ENCODE assay signal across 22 cellular contexts in genomic region chr5:139267481-139267880, GRCh38. TPM values are rescaled to one million over a fixed set of nuclear protein-coding genes. Genes with fewer than 3 reads are reported as not detected.
A peak's percentile ranks its signal among the peaks of the same experiment; 100 is the strongest.
DNase-seq lines count a peak whose midpoint lies in the region; ATAC-seq and TF ChIP-seq lines count a peak whose summit lies in the region.
"Had no signal": no experiment of that assay in that cellular context is flagged by ENCODE, and none has a peak within 500 bp of the region (broad histone marks: within the 10 kb centered on the region; RNA-seq: fewer than 3 reads in every experiment).

No MANE protein-coding gene starts in this region.

- H3K4me1 Mint-ChIP-seq in GM23338 = peaks cover 18% of the 10 kb centered on the region

- H3K9me3 Mint-ChIP-seq in GM23338 = no peaks in the 10 kb centered on the region
- H3K9me3 Mint-ChIP-seq: CD4-positive, CD25-positive, alpha-beta regulatory T cell had no signal

- no peak overlapping the region for H3K27ac Mint-ChIP-seq in GM23338

- no peak for DNase-seq in heart left ventricle
- DNase-seq in Right ventricle myocardium inferior (ENCODE audit: missing footprints) = no peak
- no peak for DNase-seq in GM23338 (ENCODE audit: low spot score)
- no peak for DNase-seq in caudate nucleus (lab: John Stamatoyannopoulos, UW)
- no peak for DNase-seq in spleen
- DNase-seq in G401 (ENCODE audit: low spot score) = no peak
- DNase-seq in Ammon's horn (ENCODE audit: low spot score) = no peak
- DNase-seq: 8988T; CD4-positive, CD25-positive, alpha-beta regulatory T cell; DND-41; H7; MG63; NCI-H1092; NCI-H1436 treated with DMSO at 0.1 percent for 48 hours; NCI-H2029; NCI-H2227 treated with DMSO at 0.1 percent for 48 hours; NCI-H510A treated with DMSO at 0.1 percent for 48 hours; NCI-H748 treated with DMSO at 0.1 percent for 48 hours; NK-92 treated with Interleukin-12 subunit alpha and Interleukin-12 subunit beta, amount 100 ng/mL, for 24 hours had no signal

- 92 to 94% (median 93%) methylated on average over 2 of the region's 2 CpGs for WGBS in heart left ventricle, 4 donors
- WGBS in spleen, 5 donors = 91 to 96% (median 93%) methylated on average over 2 of the region's 2 CpGs

- H3K36me3 ChIP-seq in heart left ventricle (no peaks in the 10 kb centered on the region), GM23338 (ENCODE audit: insufficient read depth) (no peaks in the 10 kb centered on the region), spleen (no peaks in the 10 kb centered on the region)
- H3K36me3 ChIP-seq: MG63, SJSA1 had no signal

- TF ChIP-seq POLR2A in heart left ventricle (IDR thresholded peaks at IDR 0.05) = no peak
- TF ChIP-seq POLR2A in spleen (IDR thresholded peaks at IDR 0.05) = no peak

- H3K4me3 ChIP-seq in heart left ventricle (no peak overlapping the region), GM23338 (no peak overlapping the region), spleen (no peak overlapping the region)
- H3K4me3 ChIP-seq: MG63, SJSA1 had no signal

- peaks cover 4% of the 10 kb centered on the region for H3K27me3 Mint-ChIP-seq in GM23338 (ENCODE audit: insufficient read depth, low read depth, poor library complexity)
- H3K27me3 Mint-ChIP-seq: CD4-positive, CD25-positive, alpha-beta regulatory T cell had no signal

- H3K4me1 ChIP-seq in heart left ventricle = peaks cover 0 to 48% (median 18%) of the 10 kb centered on the region in 12 donors
- peaks cover 2% of the 10 kb centered on the region; the same call in 1 of the 2 replicates for H3K4me1 ChIP-seq in GM23338 (ENCODE audit: insufficient read depth)
- peaks cover 3 to 43% (median 27%) of the 10 kb centered on the region in 6 donors for H3K4me1 ChIP-seq in spleen

- no peaks in the 10 kb centered on the region for H3K79me2 ChIP-seq in GM23338 (replicated peaks; ENCODE audit: insufficient read depth)

- H3F3A ChIP-seq in GM23338 (replicated peaks; ENCODE audit: low read depth) = 0 out of 2 replicates have a peak, but pooled peaks cover 3% of the 10 kb centered on the region

- peak overlapping the region; percentile 74; the same call in 1 of the 2 replicates for H2AFZ ChIP-seq in GM23338

- intact Hi-C loops in heart left ventricle (cut with DNase I) (loop anchor here in 6 of 10 donors (5.0 to 10.0 kb wide), 6 partner anchors 173 to 693 kb away; partner anchors contain the start of gene HSPA9 (in 1 of the 6)), Right ventricle myocardium inferior (cut with DNase I) (loop anchor here (5.0 kb wide), 1 partner anchor 130 kb away; no protein-coding TSS in a partner anchor), spleen (cut with DNase I; ENCODE audit: low total_unique reads) (no loop called here)

- H4K20me1 ChIP-seq in GM23338 (replicated peaks; ENCODE audit: insufficient read depth) = no peaks in the 10 kb centered on the region

- TF ChIP-seq CTCF in heart left ventricle (IDR thresholded peaks at IDR 0.05) = no peak
- TF ChIP-seq CTCF in GM23338 (conservative IDR thresholded peaks at IDR 0.05; ENCODE audit: low read depth in 2 of 2) = no peak
- no peak for TF ChIP-seq CTCF in spleen (IDR thresholded peaks at IDR 0.05 in 8 of 11, conservative IDR thresholded peaks at IDR 0.05 in 3 of 11)

- H3K27me3 ChIP-seq in heart left ventricle = no peaks in the 10 kb centered on the region
- no peaks in the 10 kb centered on the region for H3K27me3 ChIP-seq in GM23338 (ENCODE audit: insufficient read depth)
- H3K27me3 ChIP-seq in spleen (replicated peaks in 1 of 7) = no peaks in the 10 kb centered on the region
- H3K27me3 ChIP-seq: MG63, SJSA1 had no signal

- ATAC-seq in heart left ventricle = no peak
- ATAC-seq in Right ventricle myocardium inferior = no peak
- ATAC-seq in GM23338 = no peak
- no peak for ATAC-seq in GM21423 (IDR thresholded peaks at IDR 0.05; ENCODE audit: unreplicated experiment)
- ATAC-seq: Panc1 had no signal

- H3K9me3 ChIP-seq in heart left ventricle = no peaks in the 10 kb centered on the region
- no peaks in the 10 kb centered on the region for H3K9me3 ChIP-seq in spleen
- H3K9me3 ChIP-seq: MG63, SJSA1 had no signal

- no peak overlapping the region for H3K4me3 Mint-ChIP-seq in GM23338
- H3K4me3 Mint-ChIP-seq: CD4-positive, CD25-positive, alpha-beta regulatory T cell had no signal

- H3K36me3 Mint-ChIP-seq in GM23338 (ENCODE audit: low read depth) = no peaks in the 10 kb centered on the region
- H3K36me3 Mint-ChIP-seq: CD4-positive, CD25-positive, alpha-beta regulatory T cell had no signal

- no peaks in the 10 kb centered on the region for H3K9me2 ChIP-seq in GM23338 (ENCODE audit: insufficient read depth)

- no peak overlapping the region for H3K4me2 ChIP-seq in GM23338

- in situ Hi-C loops in G401 (cut with HindIII; ENCODE audit: low sequenced_read_pairs) = no loop called here

- H3K27ac ChIP-seq in heart left ventricle (peak overlapping the region in 10 of 12 donors; percentile 65 to 79 (median 72)), GM23338 (ENCODE audit: low read depth) (no peak overlapping the region), caudate nucleus (ENCODE audit: low read depth, low read length) (peak overlapping the region; percentile 88), spleen (peak overlapping the region in 5 of 8 donors; percentile 43 to 72 (median 54))
- H3K27ac ChIP-seq: SJSA1 had no signal

TF ChIP-seq in GM23338, 12 proteins besides CTCF, POLR2A, EP300 and RAD21 (continues in another document):
- TF ChIP-seq ZNF331 (CRISPR knock-in tag; IDR thresholded peaks at IDR 0.05; ENCODE audit: low read depth) (no peak), CREB1 (CRISPR knock-in tag; IDR thresholded peaks at IDR 0.05; ENCODE audit: low read depth) (no peak)
- TF ChIP-seq, protein P1, sequence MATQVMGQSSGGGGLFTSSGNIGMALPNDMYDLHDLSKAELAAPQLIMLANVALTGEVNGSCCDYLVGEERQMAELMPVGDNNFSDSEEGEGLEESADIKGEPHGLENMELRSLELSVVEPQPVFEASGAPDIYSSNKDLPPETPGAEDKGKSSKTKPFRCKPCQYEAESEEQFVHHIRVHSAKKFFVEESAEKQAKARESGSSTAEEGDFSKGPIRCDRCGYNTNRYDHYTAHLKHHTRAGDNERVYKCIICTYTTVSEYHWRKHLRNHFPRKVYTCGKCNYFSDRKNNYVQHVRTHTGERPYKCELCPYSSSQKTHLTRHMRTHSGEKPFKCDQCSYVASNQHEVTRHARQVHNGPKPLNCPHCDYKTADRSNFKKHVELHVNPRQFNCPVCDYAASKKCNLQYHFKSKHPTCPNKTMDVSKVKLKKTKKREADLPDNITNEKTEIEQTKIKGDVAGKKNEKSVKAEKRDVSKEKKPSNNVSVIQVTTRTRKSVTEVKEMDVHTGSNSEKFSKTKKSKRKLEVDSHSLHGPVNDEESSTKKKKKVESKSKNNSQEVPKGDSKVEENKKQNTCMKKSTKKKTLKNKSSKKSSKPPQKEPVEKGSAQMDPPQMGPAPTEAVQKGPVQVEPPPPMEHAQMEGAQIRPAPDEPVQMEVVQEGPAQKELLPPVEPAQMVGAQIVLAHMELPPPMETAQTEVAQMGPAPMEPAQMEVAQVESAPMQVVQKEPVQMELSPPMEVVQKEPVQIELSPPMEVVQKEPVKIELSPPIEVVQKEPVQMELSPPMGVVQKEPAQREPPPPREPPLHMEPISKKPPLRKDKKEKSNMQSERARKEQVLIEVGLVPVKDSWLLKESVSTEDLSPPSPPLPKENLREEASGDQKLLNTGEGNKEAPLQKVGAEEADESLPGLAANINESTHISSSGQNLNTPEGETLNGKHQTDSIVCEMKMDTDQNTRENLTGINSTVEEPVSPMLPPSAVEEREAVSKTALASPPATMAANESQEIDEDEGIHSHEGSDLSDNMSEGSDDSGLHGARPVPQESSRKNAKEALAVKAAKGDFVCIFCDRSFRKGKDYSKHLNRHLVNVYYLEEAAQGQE (IDR thresholded peaks at IDR 0.05; ENCODE audit: unreplicated experiment) = no peak

RNA-seq across cellular contexts. Expression of gene MATR3, which starts 26.1 kb away (rescaled TPM):
- total RNA-seq in heart left ventricle (100 to 1,000 TPM; 133 to 208 (median 139) TPM), Right ventricle myocardium inferior (120 TPM), spleen (100 to 1,000 TPM; 170 to 251 (median 219) TPM)
- polyA plus RNA-seq in heart left ventricle (100 to 1,000 TPM in 1 of 2 donors, 10 to 100 TPM in 1; 97.2 to 115 TPM), GM23338 (2016; fragmentation: Nextera tagmentation; extraction: Ambion mirVana) (226 and 278 TPM in 2 replicates), spleen (100 to 1,000 TPM; 114 to 147 (median 143) TPM)
- total RNA-seq in GM23338 (2014; rRNA removed; shearing (Covaris generic)) = 506 and 546 TPM in 2 replicates
- total RNA-seq in G401 (2014; rRNA removed; shearing (Covaris generic)) = 251 and 346 TPM in 2 replicates
